25 cellular contexts compared by ENCODE assay signal in the genomic region with DNA sequence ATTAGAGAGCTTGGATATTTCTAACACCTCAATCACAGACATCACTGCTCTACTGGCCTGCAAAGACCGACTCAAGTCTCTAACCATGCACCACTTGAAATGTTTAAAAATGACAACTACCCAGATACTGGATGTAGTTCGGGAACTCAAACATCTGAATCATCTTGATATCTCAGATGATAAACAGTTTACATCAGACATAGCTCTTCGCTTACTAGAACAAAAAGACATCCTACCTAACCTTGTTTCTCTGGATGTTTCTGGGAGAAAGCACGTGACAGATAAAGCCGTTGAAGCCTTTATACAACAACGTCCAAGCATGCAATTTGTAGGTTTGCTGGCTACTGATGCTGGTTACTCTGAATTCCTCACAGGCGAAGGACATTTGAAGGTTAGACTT.
"Had no signal": no experiment of that assay in that cellular context is flagged by ENCODE, and none has a peak within 500 bp of the region (broad histone marks: within the 10 kb centered on the region; RNA-seq: fewer than 3 reads in every experiment).

No MANE protein-coding gene starts in this region.

- H3K27me3 Mint-ChIP-seq: activated CD4-positive, alpha-beta T cell treated with anti-CD3 and anti-CD28 coated beads, Interleukin-2, amount 10 ng/mL, durations not matched to agents 7 days and 5 days; activated CD8-positive, alpha-beta memory T cell treated with anti-CD3 and anti-CD28 coated beads, Interleukin-2, amount 10 ng/mL, durations not matched to agents 7 days and 5 days; activated CD8-positive, alpha-beta T cell treated with anti-CD3 and anti-CD28 coated beads for 36 hours; activated naive CD8-positive, alpha-beta T cell treated with anti-CD3 and anti-CD28 coated beads, Interleukin-2, amount 50 U/mL, for 24 hours; brain; naive thymus-derived CD4-positive, alpha-beta T cell; type B pancreatic cell had no signal

- H3K9ac ChIP-seq: neural progenitor cell had no signal

- H3K9me3 ChIP-seq: lower lobe of right lung, spleen, testis had no signal

- H3K4me1 Mint-ChIP-seq: activated naive CD8-positive, alpha-beta T cell treated with anti-CD3 and anti-CD28 coated beads, Interleukin-2, amount 50 U/mL, for 24 hours; neural progenitor cell had no signal

- H3K36me3 ChIP-seq: neural progenitor cell had no signal

- H3K27ac ChIP-seq: lower lobe of right lung, neural progenitor cell, spleen, testis, VCaP had no signal

- H2AFZ ChIP-seq: neural progenitor cell had no signal

- H3K4me2 ChIP-seq: neural progenitor cell had no signal

- DNase-seq: activated CD4-positive, alpha-beta T cell treated with anti-CD3 and anti-CD28 coated beads, Interleukin-2, amount 10 ng/mL, durations not matched to agents 7 days and 5 days; activated CD4-positive, CD25-positive, alpha-beta regulatory T cell treated with anti-CD3 and anti-CD28 coated beads, Interleukin-2, amount 50 U/mL, for 72 hours; activated CD8-positive, alpha-beta memory T cell treated with anti-CD3 and anti-CD28 coated beads, Interleukin-2, amount 10 ng/mL, durations not matched to agents 7 days and 5 days; activated CD8-positive, alpha-beta T cell treated with anti-CD3 and anti-CD28 coated beads for 36 hours; activated gamma-delta T cell; activated naive CD4-positive, alpha-beta T cell treated with anti-CD3 and anti-CD28 coated beads, Interleukin-2, amount 50 U/mL, for 16 hours; activated naive CD8-positive, alpha-beta T cell treated with anti-CD3 and anti-CD28 coated beads, Interleukin-2, amount 50 U/mL, for 24 hours; activated T-cell treated with anti-CD3 and anti-CD28 coated beads for 4 hours; central memory CD4-positive, alpha-beta T cell; effector memory CD4-positive, alpha-beta T cell; foreskin melanocyte; glutamatergic neuron; kidney; lower lobe of right lung; naive thymus-derived CD4-positive, alpha-beta T cell; posterior cingulate gyrus; retina; spleen; stimulated activated CD4-positive, alpha-beta T cell treated with anti-CD3 and anti-CD28 coated beads, Interleukin-4, amount 100 ng/mL, for 1 hour; stimulated activated naive CD4-positive, alpha-beta T cell; testis had no signal

- H3K4me1 ChIP-seq: lower lobe of right lung, neural progenitor cell, spleen, testis had no signal

- H3K27ac Mint-ChIP-seq: activated CD4-positive, alpha-beta T cell treated with anti-CD3 and anti-CD28 coated beads, Interleukin-2, amount 10 ng/mL, durations not matched to agents 7 days and 5 days; activated CD8-positive, alpha-beta memory T cell treated with anti-CD3 and anti-CD28 coated beads, Interleukin-2, amount 10 ng/mL, durations not matched to agents 7 days and 5 days; activated CD8-positive, alpha-beta T cell treated with anti-CD3 and anti-CD28 coated beads for 36 hours; activated naive CD8-positive, alpha-beta T cell treated with anti-CD3 and anti-CD28 coated beads, Interleukin-2, amount 50 U/mL, for 24 hours; naive thymus-derived CD4-positive, alpha-beta T cell; neural progenitor cell; type B pancreatic cell had no signal

- H3K9me3 Mint-ChIP-seq: activated CD4-positive, alpha-beta T cell treated with anti-CD3 and anti-CD28 coated beads, Interleukin-2, amount 10 ng/mL, durations not matched to agents 7 days and 5 days; activated CD8-positive, alpha-beta T cell treated with anti-CD3 and anti-CD28 coated beads for 36 hours; activated naive CD8-positive, alpha-beta T cell treated with anti-CD3 and anti-CD28 coated beads, Interleukin-2, amount 50 U/mL, for 24 hours; brain; naive thymus-derived CD4-positive, alpha-beta T cell; neural progenitor cell; type B pancreatic cell had no signal

- ATAC-seq: activated CD8-positive, alpha-beta memory T cell treated with anti-CD3 and anti-CD28 coated beads, Interleukin-2, amount 10 ng/mL, durations not matched to agents 7 days and 5 days; activated CD8-positive, alpha-beta T cell treated with anti-CD3 and anti-CD28 coated beads for 36 hours; activated naive CD8-positive, alpha-beta T cell treated with anti-CD3 and anti-CD28 coated beads, Interleukin-2, amount 50 U/mL, for 24 hours; lower lobe of right lung; naive thymus-derived CD4-positive, alpha-beta T cell had no signal

- H3K27me3 ChIP-seq: neural progenitor cell, spleen, testis had no signal

- H3K4me3 ChIP-seq: lower lobe of right lung, neural progenitor cell, spleen, testis had no signal

- H3K4me3 Mint-ChIP-seq: activated CD4-positive, alpha-beta T cell treated with anti-CD3 and anti-CD28 coated beads, Interleukin-2, amount 10 ng/mL, durations not matched to agents 7 days and 5 days; activated CD8-positive, alpha-beta memory T cell treated with anti-CD3 and anti-CD28 coated beads, Interleukin-2, amount 10 ng/mL, durations not matched to agents 7 days and 5 days; activated CD8-positive, alpha-beta T cell treated with anti-CD3 and anti-CD28 coated beads for 36 hours; activated naive CD8-positive, alpha-beta T cell treated with anti-CD3 and anti-CD28 coated beads, Interleukin-2, amount 50 U/mL, for 24 hours; brain; naive thymus-derived CD4-positive, alpha-beta T cell; neural progenitor cell; type B pancreatic cell had no signal
